Comparison of ENCODE assay signal across 1 cellular context in genomic region chr16:11308493-11309283, GRCh38.
TF ChIP-seq lines count a peak whose summit lies in the region.

No MANE protein-coding gene starts in this region.

TF ChIP-seq in HepG2, 621 proteins besides CTCF, POLR2A, EP300 and RAD21 (continued from another document and continues in another):
- TF ChIP-seq NR0B2 (CRISPR knock-in tag; IDR thresholded peaks at IDR 0.05) (peak; percentile 53; the same call in 1 of the 2 replicates), AGO2 (optimal IDR thresholded peaks at IDR 0.05; ENCODE audit: low read depth, low read length) (peak; percentile 37), LBX2 (CRISPR knock-in tag; IDR thresholded peaks at IDR 0.05; ENCODE audit: borderline replicate concordance) (0 out of 2 replicates have a peak, but pooled peaks have one; percentile 61), ZNF768 (CRISPR knock-in tag; IDR thresholded peaks at IDR 0.05) (peak; percentile 72), ZGPAT (CRISPR knock-in tag; IDR thresholded peaks at IDR 0.05) (peak; percentile 74), ZNF598 (CRISPR knock-in tag; IDR thresholded peaks at IDR 0.05; ENCODE audit: borderline replicate concordance) (0 out of 2 replicates have a peak, but pooled peaks have one; percentile 29), SSRP1 (CRISPR knock-in tag; IDR thresholded peaks at IDR 0.05) (no peak), ZNF607 (CRISPR knock-in tag; IDR thresholded peaks at IDR 0.05; ENCODE audit: borderline replicate concordance) (peak; percentile 58), ZNF101 (CRISPR knock-in tag; IDR thresholded peaks at IDR 0.05; ENCODE audit: borderline replicate concordance, low read depth) (no peak), PHF21A (CRISPR knock-in tag; IDR thresholded peaks at IDR 0.05) (no peak; the same call in 1 of the 2 replicates), ZNF629 (CRISPR knock-in tag; conservative IDR thresholded peaks at IDR 0.05) (peak; percentile 49; the same call in 1 of the 2 replicates), ZNF691 (CRISPR knock-in tag; IDR thresholded peaks at IDR 0.05; ENCODE audit: borderline replicate concordance, low read depth) (0 out of 2 replicates have a peak, but pooled peaks have one; percentile 88), MIXL1 (CRISPR knock-in tag; IDR thresholded peaks at IDR 0.05) (0 out of 2 replicates have a peak, but pooled peaks have one; percentile 26), ZNF652 (CRISPR knock-in tag; IDR thresholded peaks at IDR 0.05; ENCODE audit: borderline replicate concordance, low read depth) (no peak; the same call in 1 of the 2 replicates), RFX1 (IDR thresholded peaks at IDR 0.05) (no peak), XBP1 (CRISPR knock-in tag; IDR thresholded peaks at IDR 0.05) (no peak), NR2F6 (IDR thresholded peaks at IDR 0.05) (peak; percentile 76), NR2F6 (CRISPR knock-in tag; IDR thresholded peaks at IDR 0.05) (peak; percentile 92), FOXM1 (CRISPR knock-in tag; IDR thresholded peaks at IDR 0.05) (no peak), BCL6 (CRISPR knock-in tag; IDR thresholded peaks at IDR 0.05) (peak; percentile 50), TFDP1 (CRISPR knock-in tag; IDR thresholded peaks at IDR 0.05; ENCODE audit: borderline replicate concordance) (peak; percentile 51; the same call in 1 of the 2 replicates), EED (CRISPR knock-in tag; IDR thresholded peaks at IDR 0.05) (no peak), ZNF567 (CRISPR knock-in tag; IDR thresholded peaks at IDR 0.05; ENCODE audit: borderline replicate concordance) (no peak), SPEN (CRISPR knock-in tag; IDR thresholded peaks at IDR 0.05; ENCODE audit: low read depth) (peak; percentile 73), PPARG (CRISPR knock-in tag; conservative IDR thresholded peaks at IDR 0.05) (0 out of 2 replicates have a peak, but pooled peaks have one; percentile 7), STAG1 (CRISPR knock-in tag; IDR thresholded peaks at IDR 0.05) (peak; percentile 6; the same call in 1 of the 2 replicates), ZNF501 (CRISPR knock-in tag; IDR thresholded peaks at IDR 0.05) (peak; percentile 38), ZMYM4 (CRISPR knock-in tag; IDR thresholded peaks at IDR 0.05) (peak; percentile 69; the same call in 1 of the 2 replicates), ZNF878 (CRISPR knock-in tag; IDR thresholded peaks at IDR 0.05) (peak; percentile 75; the same call in 1 of the 2 replicates), ZNF776 (CRISPR knock-in tag; IDR thresholded peaks at IDR 0.05) (peak; percentile 25; the same call in 1 of the 2 replicates), ZNF605 (CRISPR knock-in tag; IDR thresholded peaks at IDR 0.05) (peak; percentile 68), KDM2A (CRISPR knock-in tag; IDR thresholded peaks at IDR 0.05; ENCODE audit: borderline replicate concordance, low read depth) (no peak; the same call in none of the 2 replicates), ATF7-NPFF (CRISPR knock-in tag; IDR thresholded peaks at IDR 0.05; ENCODE audit: low read depth) (peak; percentile 87), ASH2L (IDR thresholded peaks at IDR 0.05; ENCODE audit: insufficient read length, low read depth, low read length) (peak; percentile 35), UBTF (CRISPR knock-in tag; IDR thresholded peaks at IDR 0.05) (peak; percentile 80), TCF7 (IDR thresholded peaks at IDR 0.05; ENCODE audit: low read depth) (peak; percentile 79), TBP (CRISPR knock-in tag; IDR thresholded peaks at IDR 0.05) (no peak), ZSCAN29 (CRISPR knock-in tag; conservative IDR thresholded peaks at IDR 0.05) (no peak; the same call in 1 of the 2 replicates), ZNF562 (CRISPR knock-in tag; IDR thresholded peaks at IDR 0.05; ENCODE audit: borderline replicate concordance) (no peak), ZNF205 (CRISPR knock-in tag; IDR thresholded peaks at IDR 0.05) (peak; percentile 48; the same call in 1 of the 2 replicates), FOXP4 (CRISPR knock-in tag; IDR thresholded peaks at IDR 0.05) (peak; percentile 58), IKZF5 (CRISPR knock-in tag; IDR thresholded peaks at IDR 0.05) (peak; percentile 4; the same call in 1 of the 2 replicates), CREB1 (IDR thresholded peaks at IDR 0.05) (no peak), CREB1 (CRISPR knock-in tag; IDR thresholded peaks at IDR 0.05) (no peak), SNAPC2 (CRISPR knock-in tag; IDR thresholded peaks at IDR 0.05) (peak; percentile 81), ZNF354B (CRISPR knock-in tag; IDR thresholded peaks at IDR 0.05) (peak; percentile 64; the same call in 1 of the 2 replicates), CEBPB (IDR thresholded peaks at IDR 0.05; ENCODE audit: borderline replicate concordance, low read depth, low read length) (no peak), BRD4 (CRISPR knock-in tag; IDR thresholded peaks at IDR 0.05) (0 out of 2 replicates have a peak, but pooled peaks have one; percentile 60), ZNF430 (CRISPR knock-in tag; IDR thresholded peaks at IDR 0.05) (peak; percentile 64; the same call in 1 of the 2 replicates), ZNF530 (CRISPR knock-in tag; IDR thresholded peaks at IDR 0.05; ENCODE audit: low read depth) (no peak), ATF4 (CRISPR knock-in tag; IDR thresholded peaks at IDR 0.05) (peak in 1 of 2 experiments; percentile 23; a peak in 1 of 4 replicates), RXRB (CRISPR knock-in tag; IDR thresholded peaks at IDR 0.05; ENCODE audit: borderline replicate concordance) (peak; percentile 62), HMG20A (CRISPR knock-in tag; IDR thresholded peaks at IDR 0.05; ENCODE audit: borderline replicate concordance) (peak; percentile 66; the same call in 1 of the 2 replicates), ZNF20 (CRISPR knock-in tag; IDR thresholded peaks at IDR 0.05) (no peak), MED13 (CRISPR knock-in tag; IDR thresholded peaks at IDR 0.05) (no peak), NFKBIZ (CRISPR knock-in tag; IDR thresholded peaks at IDR 0.05) (0 out of 2 replicates have a peak, but pooled peaks have one; percentile 28), ZNF713 (CRISPR knock-in tag; IDR thresholded peaks at IDR 0.05) (0 out of 2 replicates have a peak, but pooled peaks have one; percentile 33), RCOR2 (CRISPR knock-in tag; IDR thresholded peaks at IDR 0.05) (0 out of 2 replicates have a peak, but pooled peaks have one; percentile 41), TOPORS (CRISPR knock-in tag; IDR thresholded peaks at IDR 0.05) (0 out of 2 replicates have a peak, but pooled peaks have one; percentile 27), ZNF747 (CRISPR knock-in tag; IDR thresholded peaks at IDR 0.05; ENCODE audit: borderline replicate concordance) (no peak), HBP1 (CRISPR knock-in tag; IDR thresholded peaks at IDR 0.05; ENCODE audit: low read depth) (no peak)
